In genomic region chr7:95264225-95264927, GRCh38 we compare ENCODE assay signal across 18 cellular contexts. TPM values are rescaled to one million over a fixed set of nuclear protein-coding genes. Genes with fewer than 3 reads are reported as not detected.
DNase-seq lines count a peak whose midpoint lies in the region; ATAC-seq, FAIRE-seq and TF ChIP-seq lines count a peak whose summit lies in the region.
"Had no signal": no experiment of that assay in that cellular context is flagged by ENCODE, and none has a peak within 500 bp of the region (broad histone marks: within the 10 kb centered on the region; RNA-seq: fewer than 3 reads in every experiment).

No MANE protein-coding gene starts in this region.

- POLR2A ChIA-PET in A549 (lab: Yijun Ruan, JAX): interaction anchor here (0.6 to 1.2 kb wide), 2 partner anchors 22 to 132 kb away, joined by 3 to 6 read pairs; partner anchors contain the start of gene PON3

- H3K27ac ChIP-seq in A549: peak overlapping the region; percentile 97 to 100
- no peak overlapping the region for H3K27ac ChIP-seq in colonic mucosa
- H3K27ac ChIP-seq: coronary artery, esophagus squamous epithelium, SK-N-MC had no signal

- H3K9me3 ChIP-seq in A549 (no peaks in the 10 kb centered on the region), colonic mucosa (no peaks in the 10 kb centered on the region)
- H3K9me3 ChIP-seq: esophagus squamous epithelium had no signal

- H3K4me1 ChIP-seq in A549: peaks cover 58% of the 10 kb centered on the region
- H3K4me1 ChIP-seq in colonic mucosa: no peaks in the 10 kb centered on the region
- H3K4me1 ChIP-seq: esophagus squamous epithelium had no signal

- TF ChIP-seq EP300 in A549 (IDR thresholded peaks at IDR 0.05): peak; percentile 95 to 96

- no peak overlapping the region for H3K9ac ChIP-seq in colonic mucosa (ENCODE audit: low read depth in 2 of 2, low read length in 2 of 2)

- no peak for TF ChIP-seq POLR2A in A549 (IDR thresholded peaks at IDR 0.05; ENCODE audit: low read length)

- DNase-seq in A549 (ENCODE audit: low read depth in 1 of 2, low spot score in 1 of 2): peak; percentile 64 to 96
- peak; percentile 91 for DNase-seq in LHCN-M2 (ENCODE audit: low read depth)
- peak; percentile 67 for DNase-seq in astrocyte of the hippocampus (ENCODE audit: low read depth, low spot score)
- peak; percentile 87 for DNase-seq in iris pigment epithelial cell (ENCODE audit: low read depth)
- no peak for DNase-seq in activated naive CD4-positive, alpha-beta T cell treated with anti-CD3 and anti-CD28 coated beads, Interleukin-2, amount 50 U/mL, for 16 hours
- DNase-seq in colonic mucosa: no peak
- no peak for DNase-seq in GM19239 (ENCODE audit: insufficient read length, low spot score)
- DNase-seq: activated CD8-positive, alpha-beta memory T cell treated with anti-CD3 and anti-CD28 coated beads, Interleukin-2, amount 50 U/mL, for 4 hours; activated naive CD4-positive, alpha-beta T cell treated with anti-CD3 and anti-CD28 coated beads, Interleukin-2, amount 10 ng/mL, durations not matched to agents 7 days and 5 days; CD8-positive, alpha-beta memory T cell; esophagus squamous epithelium; H7; substantia nigra had no signal

- H3K36me3 ChIP-seq in colonic mucosa: no peaks in the 10 kb centered on the region
- H3K36me3 ChIP-seq: esophagus squamous epithelium had no signal

- intact Hi-C loops in colonic mucosa (cut with DNase I): no loop called here

- 1% methylated on average over 9 of the region's 9 CpGs for WGBS in A549 (ENCODE audit: missing lambda C conversion rate)

- H3K4me3 ChIP-seq in A549 (peak overlapping the region; percentile 7; the same call in 1 of the 3 replicates), colonic mucosa (no peak overlapping the region)
- H3K4me3 ChIP-seq: coronary artery, esophagus squamous epithelium, SK-N-MC had no signal

- FAIRE-seq in A549 (lab: Jason Lieb, UNC) (peak; percentile 97), GM19239 (lab: Jason Lieb, UNC) (no peak)

- TF ChIP-seq CTCF in A549 (IDR thresholded peaks at IDR 0.05): no peak
- no peak for TF ChIP-seq CTCF in colonic mucosa (IDR thresholded peaks at IDR 0.05)

- H3K27me3 ChIP-seq in colonic mucosa: no peaks in the 10 kb centered on the region
- H3K27me3 ChIP-seq: esophagus squamous epithelium had no signal

- peak in 1 of 2 experiments; percentile 58; a peak in 3 of 5 replicates for TF ChIP-seq RAD21 in A549 (conservative IDR thresholded peaks at IDR 0.05 in 1 of 2, IDR thresholded peaks at IDR 0.05 in 1 of 2)

- ATAC-seq in A549: peak; percentile 96 to 97
- no peak for ATAC-seq in GM21619 (IDR thresholded peaks at IDR 0.05; ENCODE audit: unreplicated experiment)
- ATAC-seq: WTC11 had no signal

- peak overlapping the region; percentile 67 for H3K4me2 ChIP-seq in A549

- CTCF ChIA-PET in A549 (lab: Yijun Ruan, JAX): interaction anchor here (0.6 to 3.3 kb wide), 7 partner anchors 17 to 426 kb away, joined by 3 to 23 read pairs (median 4); partner anchors contain the start of gene PON3

TF ChIP-seq in A549, 52 proteins besides CTCF, POLR2A, EP300 and RAD21 (continues in another document):
- TF ChIP-seq, protein P1, sequence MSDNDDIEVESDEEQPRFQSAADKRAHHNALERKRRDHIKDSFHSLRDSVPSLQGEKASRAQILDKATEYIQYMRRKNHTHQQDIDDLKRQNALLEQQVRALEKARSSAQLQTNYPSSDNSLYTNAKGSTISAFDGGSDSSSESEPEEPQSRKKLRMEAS (IDR thresholded peaks at IDR 0.05): peak; percentile 89
- TF ChIP-seq HEYL (CRISPR knock-in tag; IDR thresholded peaks at IDR 0.05) (peak; percentile 78; the same call in 1 of the 2 replicates), EHF (CRISPR knock-in tag; IDR thresholded peaks at IDR 0.05) (peak; percentile 13; the same call in 1 of the 2 replicates), CHD2 (IDR thresholded peaks at IDR 0.05; ENCODE audit: low read length, partially characterized antibody) (no peak), HDAC2 (IDR thresholded peaks at IDR 0.05) (no peak), RCOR1 (IDR thresholded peaks at IDR 0.05; ENCODE audit: low read depth, low read length) (no peak), MAFK (IDR thresholded peaks at IDR 0.05; ENCODE audit: partially characterized antibody) (peak; percentile 56), CBX2 (IDR thresholded peaks at IDR 0.05; ENCODE audit: borderline replicate concordance, low read depth) (no peak), SREBF2 (IDR thresholded peaks at IDR 0.05) (no peak), ZFP36 (IDR thresholded peaks at IDR 0.05; ENCODE audit: borderline replicate concordance, partially characterized antibody) (no peak), RNF2 (IDR thresholded peaks at IDR 0.05; ENCODE audit: borderline replicate concordance, low read depth) (no peak), FOSL2 (IDR thresholded peaks at IDR 0.05) (peak; percentile 91), FOSL2 (CRISPR knock-in tag; IDR thresholded peaks at IDR 0.05) (peak; percentile 98), MYC (IDR thresholded peaks at IDR 0.05; ENCODE audit: borderline replicate concordance, low read length) (0 out of 2 replicates have a peak, but pooled peaks have one; percentile 24), RFX5 (IDR thresholded peaks at IDR 0.05) (no peak), ZNF302 (CRISPR knock-in tag; IDR thresholded peaks at IDR 0.05) (no peak), ZC3H11A (IDR thresholded peaks at IDR 0.05) (no peak), JUNB (IDR thresholded peaks at IDR 0.05) (peak; percentile 97), ZSCAN20 (CRISPR knock-in tag; IDR thresholded peaks at IDR 0.05) (0 out of 2 replicates have a peak, but pooled peaks have one; percentile 53), JUN (IDR thresholded peaks at IDR 0.05) (peak; percentile 96 to 97), NPAS2 (CRISPR knock-in tag; IDR thresholded peaks at IDR 0.05; ENCODE audit: borderline replicate concordance) (no peak), CEBPB (IDR thresholded peaks at IDR 0.05) (peak; percentile 68 to 95), FOXS1 (CRISPR knock-in tag; IDR thresholded peaks at IDR 0.05) (no peak; the same call in 1 of the 2 replicates), HOXB5 (CRISPR knock-in tag; IDR thresholded peaks at IDR 0.05) (peak; percentile 71), NFE2L2 (conservative IDR thresholded peaks at IDR 0.05; ENCODE audit: low read length) (no peak; the same call in 1 of the 2 replicates), CHD4 (IDR thresholded peaks at IDR 0.05; ENCODE audit: borderline replicate concordance) (no peak), PHF8 (IDR thresholded peaks at IDR 0.05; ENCODE audit: borderline replicate concordance, low read depth) (no peak), HOXB13 (CRISPR knock-in tag; IDR thresholded peaks at IDR 0.05; ENCODE audit: low read depth) (peak; percentile 73; the same call in 1 of the 2 replicates)
- TF ChIP-seq, protein P2, sequence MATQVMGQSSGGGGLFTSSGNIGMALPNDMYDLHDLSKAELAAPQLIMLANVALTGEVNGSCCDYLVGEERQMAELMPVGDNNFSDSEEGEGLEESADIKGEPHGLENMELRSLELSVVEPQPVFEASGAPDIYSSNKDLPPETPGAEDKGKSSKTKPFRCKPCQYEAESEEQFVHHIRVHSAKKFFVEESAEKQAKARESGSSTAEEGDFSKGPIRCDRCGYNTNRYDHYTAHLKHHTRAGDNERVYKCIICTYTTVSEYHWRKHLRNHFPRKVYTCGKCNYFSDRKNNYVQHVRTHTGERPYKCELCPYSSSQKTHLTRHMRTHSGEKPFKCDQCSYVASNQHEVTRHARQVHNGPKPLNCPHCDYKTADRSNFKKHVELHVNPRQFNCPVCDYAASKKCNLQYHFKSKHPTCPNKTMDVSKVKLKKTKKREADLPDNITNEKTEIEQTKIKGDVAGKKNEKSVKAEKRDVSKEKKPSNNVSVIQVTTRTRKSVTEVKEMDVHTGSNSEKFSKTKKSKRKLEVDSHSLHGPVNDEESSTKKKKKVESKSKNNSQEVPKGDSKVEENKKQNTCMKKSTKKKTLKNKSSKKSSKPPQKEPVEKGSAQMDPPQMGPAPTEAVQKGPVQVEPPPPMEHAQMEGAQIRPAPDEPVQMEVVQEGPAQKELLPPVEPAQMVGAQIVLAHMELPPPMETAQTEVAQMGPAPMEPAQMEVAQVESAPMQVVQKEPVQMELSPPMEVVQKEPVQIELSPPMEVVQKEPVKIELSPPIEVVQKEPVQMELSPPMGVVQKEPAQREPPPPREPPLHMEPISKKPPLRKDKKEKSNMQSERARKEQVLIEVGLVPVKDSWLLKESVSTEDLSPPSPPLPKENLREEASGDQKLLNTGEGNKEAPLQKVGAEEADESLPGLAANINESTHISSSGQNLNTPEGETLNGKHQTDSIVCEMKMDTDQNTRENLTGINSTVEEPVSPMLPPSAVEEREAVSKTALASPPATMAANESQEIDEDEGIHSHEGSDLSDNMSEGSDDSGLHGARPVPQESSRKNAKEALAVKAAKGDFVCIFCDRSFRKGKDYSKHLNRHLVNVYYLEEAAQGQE (IDR thresholded peaks at IDR 0.05): no peak
- TF ChIP-seq, protein P3, sequence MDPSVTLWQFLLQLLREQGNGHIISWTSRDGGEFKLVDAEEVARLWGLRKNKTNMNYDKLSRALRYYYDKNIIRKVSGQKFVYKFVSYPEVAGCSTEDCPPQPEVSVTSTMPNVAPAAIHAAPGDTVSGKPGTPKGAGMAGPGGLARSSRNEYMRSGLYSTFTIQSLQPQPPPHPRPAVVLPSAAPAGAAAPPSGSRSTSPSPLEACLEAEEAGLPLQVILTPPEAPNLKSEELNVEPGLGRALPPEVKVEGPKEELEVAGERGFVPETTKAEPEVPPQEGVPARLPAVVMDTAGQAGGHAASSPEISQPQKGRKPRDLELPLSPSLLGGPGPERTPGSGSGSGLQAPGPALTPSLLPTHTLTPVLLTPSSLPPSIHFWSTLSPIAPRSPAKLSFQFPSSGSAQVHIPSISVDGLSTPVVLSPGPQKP (IDR thresholded peaks at IDR 0.05; ENCODE audit: low read depth, low read length): no peak

RNA-seq across cellular contexts. Expression of gene PON1, which starts 60.0 kb away (rescaled TPM):
- polyA plus RNA-seq in A549 (2011; rRNA removed) (6.6 and 8.2 TPM in 2 replicates), A549 (2017; fragmentation: RNase III; extraction: RNeasy Plus Mini Kit Qiagen cat#74134 plus additional on column Dnase treatment) (0.93 to 1.8 TPM (median 1.1 TPM) in 3 replicates)
- polyA plus RNA-seq in A549 (2012; cell fraction: cytosol; rRNA removed): 0.23 and 0.50 TPM in 2 replicates
- 1.4 TPM in 2 replicates for polyA plus RNA-seq in A549 (2012; cell fraction: nucleus; rRNA removed)
- 3.2 TPM in 2 replicates for polyA minus RNA-seq in A549 (2011; rRNA and poly(A)+ RNA removed)
- total RNA-seq in LHCN-M2 (2014; rRNA removed) (0.75 TPM in 1 of 2 replicates, not detected in the other), colonic mucosa (not detected)
- polyA plus RNA-seq in LHCN-M2 (2012): not detected
- total RNA-seq: CD8-positive, alpha-beta memory T cell; esophagus squamous epithelium; H7; osteocyte had no signal
- polyA plus RNA-seq: CD8-positive, alpha-beta memory T cell had no signal

Comparison
In these comparisons a context has a peak if more than half of its experiments do, and no peak if none do; other contexts are left out.
1. DNase-seq: peak in A549 (2 of 2), LHCN-M2 (single experiment), astrocyte of the hippocampus (single experiment) and iris pigment epithelial cell (single experiment); none in activated naive CD4-positive, alpha-beta T cell treated with anti-CD3 and anti-CD28 coated beads, Interleukin-2, amount 50 U/mL, for 16 hours (single experiment), colonic mucosa (single experiment) and GM19239 (single experiment).